Comparison of ENCODE assay signal across 1 cellular context in genomic region chr2:197705912-197706838, GRCh38.
TF ChIP-seq lines count a peak whose summit lies in the region.

No MANE protein-coding gene starts in this region.

TF ChIP-seq in GM12878, 131 proteins besides CTCF, POLR2A, EP300 and RAD21:
- 0 out of 2 replicates have a peak, but pooled peaks have one; percentile 1 for TF ChIP-seq IKZF1 (conservative IDR thresholded peaks at IDR 0.05)
- TF ChIP-seq MAX (IDR thresholded peaks at IDR 0.05; ENCODE audit: low read depth, low read length) = no peak
- TF ChIP-seq ZNF384 (IDR thresholded peaks at IDR 0.05; ENCODE audit: borderline replicate concordance, low read depth, low read length) = no peak
- TF ChIP-seq NR2C2 (IDR thresholded peaks at IDR 0.05; ENCODE audit: borderline replicate concordance, control insufficient read depth, insufficient read length, low read depth) = no peak
